1 cellular context compared by ENCODE assay signal in the genomic region with DNA sequence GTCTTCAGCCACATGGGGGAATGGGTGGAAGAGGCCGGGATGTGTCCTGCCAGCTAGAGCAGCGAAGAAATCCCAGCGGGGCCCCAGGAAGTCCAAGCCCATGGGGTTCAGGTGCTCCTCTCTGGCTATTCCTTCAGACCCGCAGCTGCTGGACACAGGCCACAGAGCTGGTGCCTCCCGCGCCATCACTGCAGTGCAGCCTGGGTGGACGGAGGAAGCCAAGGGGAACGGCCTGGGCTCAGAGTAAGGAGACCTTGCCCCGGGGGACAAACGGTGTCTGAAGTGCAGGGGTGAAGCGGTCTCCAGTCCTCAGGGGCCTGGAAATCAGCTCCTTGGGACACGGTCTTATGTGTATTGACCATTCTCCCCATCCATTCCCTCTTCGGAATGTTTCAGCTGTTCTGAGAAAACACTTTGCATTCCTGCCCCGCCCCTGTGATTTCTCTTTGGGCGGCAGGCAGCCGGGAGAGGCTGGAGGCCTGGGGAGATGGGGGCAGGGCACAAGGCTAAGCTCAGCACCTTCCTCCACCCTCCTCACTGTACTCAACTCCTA.
A peak's percentile ranks its signal among the peaks of the same experiment; 100 is the strongest.
TF ChIP-seq lines count a peak whose summit lies in the region.

No MANE protein-coding gene starts in this region.

TF ChIP-seq in K562, 482 proteins besides CTCF, POLR2A, EP300 and RAD21 (continues in another document):
- TF ChIP-seq POLR2G (IDR thresholded peaks at IDR 0.05; ENCODE audit: low read depth, low read length) (peak; percentile 81), ZFPM2 (CRISPR knock-in tag; IDR thresholded peaks at IDR 0.05) (no peak), ETV1 (tag; conservative IDR thresholded peaks at IDR 0.05; ENCODE audit: low read depth) (0 out of 2 replicates have a peak, but pooled peaks have one; percentile 9), LCOR (CRISPR knock-in tag; IDR thresholded peaks at IDR 0.05) (0 out of 2 replicates have a peak, but pooled peaks have one; percentile 22), ATF6 (CRISPR knock-in tag; IDR thresholded peaks at IDR 0.05) (peak; percentile 73; the same call in 1 of the 2 replicates), RBM22 (IDR thresholded peaks at IDR 0.05; ENCODE audit: low read depth, low read length, poor library complexity, severe bottlenecking) (peak; percentile 82), NFIC (IDR thresholded peaks at IDR 0.05) (no peak), FOXJ3 (CRISPR knock-in tag; IDR thresholded peaks at IDR 0.05) (no peak), ZBTB1 (CRISPR knock-in tag; IDR thresholded peaks at IDR 0.05; ENCODE audit: borderline replicate concordance, low read depth) (0 out of 2 replicates have a peak, but pooled peaks have one; percentile 28), ZNF263 (CRISPR knock-in tag; IDR thresholded peaks at IDR 0.05; ENCODE audit: borderline replicate concordance) (peak; percentile 41; the same call in 1 of the 2 replicates), HMGN3 (IDR thresholded peaks at IDR 0.05; ENCODE audit: borderline replicate concordance, extremely low read depth, insufficient read length, low read depth, low read length) (peak; percentile 48), TEAD1 (CRISPR knock-in tag; IDR thresholded peaks at IDR 0.05) (peak in 1 of 2 experiments; percentile 87; a peak in 2 of 4 replicates), SMAD4 (CRISPR knock-in tag; conservative IDR thresholded peaks at IDR 0.05) (peak; percentile 70), HDAC2 (IDR thresholded peaks at IDR 0.05) (no peak), TOE1 (IDR thresholded peaks at IDR 0.05; ENCODE audit: borderline replicate concordance) (peak; percentile 38; the same call in 1 of the 2 replicates), TOE1 (CRISPR knock-in tag; IDR thresholded peaks at IDR 0.05; ENCODE audit: borderline replicate concordance, low read depth) (0 out of 2 replicates have a peak, but pooled peaks have one; percentile 35), ILF3 (IDR thresholded peaks at IDR 0.05; ENCODE audit: borderline replicate concordance) (0 out of 2 replicates have a peak, but pooled peaks have one; percentile 18), ZFP1 (CRISPR knock-in tag; IDR thresholded peaks at IDR 0.05) (0 out of 2 replicates have a peak, but pooled peaks have one; percentile 39), USF1 (CRISPR knock-in tag; IDR thresholded peaks at IDR 0.05) (0 out of 2 replicates have a peak, but pooled peaks have one; percentile 24), KAT7 (CRISPR knock-in tag; IDR thresholded peaks at IDR 0.05; ENCODE audit: borderline replicate concordance) (no peak), CHCHD3 (CRISPR knock-in tag; IDR thresholded peaks at IDR 0.05) (0 out of 2 replicates have a peak, but pooled peaks have one; percentile 43), ERF (CRISPR knock-in tag; IDR thresholded peaks at IDR 0.05) (peak; percentile 73; the same call in 1 of the 2 replicates)
- TF ChIP-seq, protein P1, sequence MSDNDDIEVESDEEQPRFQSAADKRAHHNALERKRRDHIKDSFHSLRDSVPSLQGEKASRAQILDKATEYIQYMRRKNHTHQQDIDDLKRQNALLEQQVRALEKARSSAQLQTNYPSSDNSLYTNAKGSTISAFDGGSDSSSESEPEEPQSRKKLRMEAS (CRISPR knock-in tag; IDR thresholded peaks at IDR 0.05) = peak; percentile 7; the same call in 1 of the 2 replicates
- TF ChIP-seq, protein P2, sequence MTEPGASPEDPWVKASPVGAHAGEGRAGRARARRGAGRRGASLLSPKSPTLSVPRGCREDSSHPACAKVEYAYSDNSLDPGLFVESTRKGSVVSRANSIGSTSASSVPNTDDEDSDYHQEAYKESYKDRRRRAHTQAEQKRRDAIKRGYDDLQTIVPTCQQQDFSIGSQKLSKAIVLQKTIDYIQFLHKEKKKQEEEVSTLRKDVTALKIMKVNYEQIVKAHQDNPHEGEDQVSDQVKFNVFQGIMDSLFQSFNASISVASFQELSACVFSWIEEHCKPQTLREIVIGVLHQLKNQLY (CRISPR knock-in tag; conservative IDR thresholded peaks at IDR 0.05) = 0 out of 4 replicates have a peak, but pooled peaks of 1 of the 2 experiments have one; percentile 6
- TF ChIP-seq, protein P3, sequence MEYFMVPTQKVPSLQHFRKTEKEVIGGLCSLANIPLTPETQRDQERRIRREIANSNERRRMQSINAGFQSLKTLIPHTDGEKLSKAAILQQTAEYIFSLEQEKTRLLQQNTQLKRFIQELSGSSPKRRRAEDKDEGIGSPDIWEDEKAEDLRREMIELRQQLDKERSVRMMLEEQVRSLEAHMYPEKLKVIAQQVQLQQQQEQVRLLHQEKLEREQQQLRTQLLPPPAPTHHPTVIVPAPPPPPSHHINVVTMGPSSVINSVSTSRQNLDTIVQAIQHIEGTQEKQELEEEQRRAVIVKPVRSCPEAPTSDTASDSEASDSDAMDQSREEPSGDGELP (CRISPR knock-in tag; IDR thresholded peaks at IDR 0.05; ENCODE audit: borderline replicate concordance) = peak; percentile 66; the same call in 1 of the 2 replicates
- TF ChIP-seq, protein P4, sequence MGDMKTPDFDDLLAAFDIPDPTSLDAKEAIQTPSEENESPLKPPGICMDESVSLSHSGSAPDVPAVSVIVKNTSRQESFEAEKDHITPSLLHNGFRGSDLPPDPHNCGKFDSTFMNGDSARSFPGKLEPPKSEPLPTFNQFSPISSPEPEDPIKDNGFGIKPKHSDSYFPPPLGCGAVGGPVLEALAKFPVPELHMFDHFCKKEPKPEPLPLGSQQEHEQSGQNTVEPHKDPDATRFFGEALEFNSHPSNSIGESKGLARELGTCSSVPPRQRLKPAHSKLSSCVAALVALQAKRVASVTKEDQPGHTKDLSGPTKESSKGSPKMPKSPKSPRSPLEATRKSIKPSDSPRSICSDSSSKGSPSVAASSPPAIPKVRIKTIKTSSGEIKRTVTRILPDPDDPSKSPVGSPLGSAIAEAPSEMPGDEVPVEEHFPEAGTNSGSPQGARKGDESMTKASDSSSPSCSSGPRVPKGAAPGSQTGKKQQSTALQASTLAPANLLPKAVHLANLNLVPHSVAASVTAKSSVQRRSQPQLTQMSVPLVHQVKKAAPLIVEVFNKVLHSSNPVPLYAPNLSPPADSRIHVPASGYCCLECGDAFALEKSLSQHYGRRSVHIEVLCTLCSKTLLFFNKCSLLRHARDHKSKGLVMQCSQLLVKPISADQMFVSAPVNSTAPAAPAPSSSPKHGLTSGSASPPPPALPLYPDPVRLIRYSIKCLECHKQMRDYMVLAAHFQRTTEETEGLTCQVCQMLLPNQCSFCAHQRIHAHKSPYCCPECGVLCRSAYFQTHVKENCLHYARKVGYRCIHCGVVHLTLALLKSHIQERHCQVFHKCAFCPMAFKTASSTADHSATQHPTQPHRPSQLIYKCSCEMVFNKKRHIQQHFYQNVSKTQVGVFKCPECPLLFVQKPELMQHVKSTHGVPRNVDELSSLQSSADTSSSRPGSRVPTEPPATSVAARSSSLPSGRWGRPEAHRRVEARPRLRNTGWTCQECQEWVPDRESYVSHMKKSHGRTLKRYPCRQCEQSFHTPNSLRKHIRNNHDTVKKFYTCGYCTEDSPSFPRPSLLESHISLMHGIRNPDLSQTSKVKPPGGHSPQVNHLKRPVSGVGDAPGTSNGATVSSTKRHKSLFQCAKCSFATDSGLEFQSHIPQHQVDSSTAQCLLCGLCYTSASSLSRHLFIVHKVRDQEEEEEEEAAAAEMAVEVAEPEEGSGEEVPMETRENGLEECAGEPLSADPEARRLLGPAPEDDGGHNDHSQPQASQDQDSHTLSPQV (IDR thresholded peaks at IDR 0.05) = peak; percentile 76
- TF ChIP-seq, protein P5, sequence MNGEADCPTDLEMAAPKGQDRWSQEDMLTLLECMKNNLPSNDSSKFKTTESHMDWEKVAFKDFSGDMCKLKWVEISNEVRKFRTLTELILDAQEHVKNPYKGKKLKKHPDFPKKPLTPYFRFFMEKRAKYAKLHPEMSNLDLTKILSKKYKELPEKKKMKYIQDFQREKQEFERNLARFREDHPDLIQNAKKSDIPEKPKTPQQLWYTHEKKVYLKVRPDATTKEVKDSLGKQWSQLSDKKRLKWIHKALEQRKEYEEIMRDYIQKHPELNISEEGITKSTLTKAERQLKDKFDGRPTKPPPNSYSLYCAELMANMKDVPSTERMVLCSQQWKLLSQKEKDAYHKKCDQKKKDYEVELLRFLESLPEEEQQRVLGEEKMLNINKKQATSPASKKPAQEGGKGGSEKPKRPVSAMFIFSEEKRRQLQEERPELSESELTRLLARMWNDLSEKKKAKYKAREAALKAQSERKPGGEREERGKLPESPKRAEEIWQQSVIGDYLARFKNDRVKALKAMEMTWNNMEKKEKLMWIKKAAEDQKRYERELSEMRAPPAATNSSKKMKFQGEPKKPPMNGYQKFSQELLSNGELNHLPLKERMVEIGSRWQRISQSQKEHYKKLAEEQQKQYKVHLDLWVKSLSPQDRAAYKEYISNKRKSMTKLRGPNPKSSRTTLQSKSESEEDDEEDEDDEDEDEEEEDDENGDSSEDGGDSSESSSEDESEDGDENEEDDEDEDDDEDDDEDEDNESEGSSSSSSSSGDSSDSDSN (IDR thresholded peaks at IDR 0.05; ENCODE audit: borderline replicate concordance in 1 of 2, low read depth in 2 of 2, low read length in 2 of 2) = peak in 1 of 2 experiments; percentile 64; a peak in 1 of 4 replicates
- TF ChIP-seq, protein P6, sequence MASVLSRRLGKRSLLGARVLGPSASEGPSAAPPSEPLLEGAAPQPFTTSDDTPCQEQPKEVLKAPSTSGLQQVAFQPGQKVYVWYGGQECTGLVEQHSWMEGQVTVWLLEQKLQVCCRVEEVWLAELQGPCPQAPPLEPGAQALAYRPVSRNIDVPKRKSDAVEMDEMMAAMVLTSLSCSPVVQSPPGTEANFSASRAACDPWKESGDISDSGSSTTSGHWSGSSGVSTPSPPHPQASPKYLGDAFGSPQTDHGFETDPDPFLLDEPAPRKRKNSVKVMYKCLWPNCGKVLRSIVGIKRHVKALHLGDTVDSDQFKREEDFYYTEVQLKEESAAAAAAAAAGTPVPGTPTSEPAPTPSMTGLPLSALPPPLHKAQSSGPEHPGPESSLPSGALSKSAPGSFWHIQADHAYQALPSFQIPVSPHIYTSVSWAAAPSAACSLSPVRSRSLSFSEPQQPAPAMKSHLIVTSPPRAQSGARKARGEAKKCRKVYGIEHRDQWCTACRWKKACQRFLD (CRISPR knock-in tag; IDR thresholded peaks at IDR 0.05) = 0 out of 2 replicates have a peak, but pooled peaks have one; percentile 42
- TF ChIP-seq, protein P7, sequence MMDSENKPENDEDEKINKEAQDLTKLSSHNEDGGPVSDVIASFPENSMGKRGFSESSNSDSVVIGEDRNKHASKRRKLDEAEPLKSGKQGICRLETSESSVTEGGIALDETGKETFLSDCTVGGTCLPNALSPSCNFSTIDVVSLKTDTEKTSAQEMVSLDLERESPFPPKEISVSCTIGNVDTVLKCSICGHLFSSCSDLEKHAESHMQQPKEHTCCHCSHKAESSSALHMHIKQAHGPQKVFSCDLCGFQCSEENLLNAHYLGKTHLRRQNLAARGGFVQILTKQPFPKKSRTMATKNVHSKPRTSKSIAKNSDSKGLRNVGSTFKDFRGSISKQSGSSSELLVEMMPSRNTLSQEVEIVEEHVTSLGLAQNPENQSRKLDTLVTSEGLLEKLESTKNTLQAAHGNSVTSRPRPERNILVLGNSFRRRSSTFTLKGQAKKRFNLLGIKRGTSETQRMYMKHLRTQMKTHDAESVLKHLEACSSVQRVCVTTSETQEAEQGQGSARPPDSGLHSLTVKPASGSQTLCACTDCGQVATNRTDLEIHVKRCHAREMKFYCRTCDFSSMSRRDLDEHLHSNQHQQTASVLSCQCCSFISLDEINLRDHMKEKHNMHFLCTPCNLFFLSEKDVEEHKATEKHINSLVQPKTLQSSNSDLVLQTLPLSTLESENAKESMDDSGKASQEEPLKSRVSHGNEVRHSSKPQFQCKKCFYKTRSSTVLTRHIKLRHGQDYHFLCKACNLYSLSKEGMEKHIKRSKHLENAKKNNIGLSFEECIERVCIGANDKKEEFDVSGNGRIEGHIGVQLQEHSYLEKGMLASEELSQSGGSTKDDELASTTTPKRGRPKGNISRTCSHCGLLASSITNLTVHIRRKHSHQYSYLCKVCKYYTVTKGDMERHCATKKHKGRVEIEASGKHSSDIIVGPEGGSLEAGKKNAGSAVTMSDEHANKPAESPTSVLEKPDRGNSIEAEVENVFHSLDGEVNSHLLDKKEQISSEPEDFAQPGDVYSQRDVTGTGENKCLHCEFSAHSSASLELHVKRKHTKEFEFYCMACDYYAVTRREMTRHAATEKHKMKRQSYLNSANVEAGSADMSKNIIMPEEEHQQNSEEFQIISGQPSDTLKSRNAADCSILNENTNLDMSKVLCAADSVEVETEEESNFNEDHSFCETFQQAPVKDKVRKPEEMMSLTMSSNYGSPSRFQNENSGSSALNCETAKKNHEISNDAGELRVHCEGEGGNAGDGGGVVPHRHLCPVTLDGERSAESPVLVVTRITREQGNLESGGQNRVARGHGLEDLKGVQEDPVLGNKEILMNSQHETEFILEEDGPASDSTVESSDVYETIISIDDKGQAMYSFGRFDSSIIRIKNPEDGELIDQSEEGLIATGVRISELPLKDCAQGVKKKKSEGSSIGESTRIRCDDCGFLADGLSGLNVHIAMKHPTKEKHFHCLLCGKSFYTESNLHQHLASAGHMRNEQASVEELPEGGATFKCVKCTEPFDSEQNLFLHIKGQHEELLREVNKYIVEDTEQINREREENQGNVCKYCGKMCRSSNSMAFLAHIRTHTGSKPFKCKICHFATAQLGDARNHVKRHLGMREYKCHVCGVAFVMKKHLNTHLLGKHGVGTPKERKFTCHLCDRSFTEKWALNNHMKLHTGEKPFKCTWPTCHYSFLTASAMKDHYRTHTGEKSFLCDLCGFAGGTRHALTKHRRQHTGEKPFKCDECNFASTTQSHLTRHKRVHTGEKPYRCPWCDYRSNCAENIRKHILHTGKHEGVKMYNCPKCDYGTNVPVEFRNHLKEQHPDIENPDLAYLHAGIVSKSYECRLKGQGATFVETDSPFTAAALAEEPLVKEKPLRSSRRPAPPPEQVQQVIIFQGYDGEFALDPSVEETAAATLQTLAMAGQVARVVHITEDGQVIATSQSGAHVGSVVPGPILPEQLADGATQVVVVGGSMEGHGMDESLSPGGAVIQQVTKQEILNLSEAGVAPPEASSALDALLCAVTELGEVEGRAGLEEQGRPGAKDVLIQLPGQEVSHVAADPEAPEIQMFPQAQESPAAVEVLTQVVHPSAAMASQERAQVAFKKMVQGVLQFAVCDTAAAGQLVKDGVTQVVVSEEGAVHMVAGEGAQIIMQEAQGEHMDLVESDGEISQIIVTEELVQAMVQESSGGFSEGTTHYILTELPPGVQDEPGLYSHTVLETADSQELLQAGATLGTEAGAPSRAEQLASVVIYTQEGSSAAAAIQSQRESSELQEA (IDR thresholded peaks at IDR 0.05; ENCODE audit: low read depth) = no peak
